ENCODE assay signal across 10 cellular contexts in genomic region chr15:71295242-71296031, GRCh38.
DNase-seq lines count a peak whose midpoint lies in the region; ATAC-seq, FAIRE-seq and TF ChIP-seq lines count a peak whose summit lies in the region.
"Had no signal": no experiment of that assay in that cellular context is flagged by ENCODE, and none has a peak within 500 bp of the region (broad histone marks: within the 10 kb centered on the region; RNA-seq: fewer than 3 reads in every experiment).

No MANE protein-coding gene starts in this region.

- no peaks in the 10 kb centered on the region for H3K36me3 Mint-ChIP-seq in CD14-positive monocyte
- no peaks in the 10 kb centered on the region for H3K36me3 Mint-ChIP-seq in Caco-2 (ENCODE audit: insufficient read depth, unreplicated experiment)
- H3K36me3 Mint-ChIP-seq: activated naive CD8-positive, alpha-beta T cell had no signal

- no peaks in the 10 kb centered on the region for H3K36me3 ChIP-seq in pancreas
- H3K36me3 ChIP-seq in Caco-2 (ENCODE audit: control insufficient read depth, insufficient read depth, low read length): no peaks in the 10 kb centered on the region

- H3K27ac ChIP-seq in pancreas: peak overlapping the region in 3 of 4 donors; percentile 40 to 79 (median 41)

- peaks cover 0 to 3% (median 0%) of the 10 kb centered on the region in 7 donors for H3K9me3 Mint-ChIP-seq in CD14-positive monocyte
- no peaks in the 10 kb centered on the region for H3K9me3 Mint-ChIP-seq in Caco-2 (ENCODE audit: unreplicated experiment)

- H3K9me3 ChIP-seq in pancreas (no peaks in the 10 kb centered on the region), Caco-2 (no peaks in the 10 kb centered on the region)

- H3K4me1 Mint-ChIP-seq in CD14-positive monocyte: peaks cover 15% of the 10 kb centered on the region
- H3K4me1 Mint-ChIP-seq in Caco-2 (ENCODE audit: low read depth, unreplicated experiment): no peaks in the 10 kb centered on the region

- intact Hi-C loops in CD14-positive monocyte (cut with micrococcal nuclease): no loop called here
- intact Hi-C loops in pancreas (cut with DNase I): no loop called here
- intact Hi-C loops in Caco-2 (cut with micrococcal nuclease; ENCODE audit: unreplicated experiment): no loop called here

- DNase-seq in CD14-positive monocyte (ENCODE audit: low spot score): no peak
- DNase-seq in NB4 (ENCODE audit: low read depth): peak; percentile 43
- peak; percentile 100 for DNase-seq in dermis microvascular lymphatic vessel endothelial cell (ENCODE audit: low read depth in 2 of 2)
- no peak for DNase-seq in pancreas
- no peak for DNase-seq in Caco-2
- DNase-seq in NCI-H2171 treated with DMSO at 0.1 percent for 48 hours (lab: John Stamatoyannopoulos, UW): no peak
- no peak for DNase-seq in activated CD4-positive, CD25-positive, alpha-beta regulatory T cell (lab: John Stamatoyannopoulos, UW)
- DNase-seq: posterior cingulate gyrus had no signal

- no peak for FAIRE-seq in pancreas (lab: Jason Lieb, UNC)

- POLR2A ChIA-PET in Caco-2 (lab: Charles Lee): interaction anchor here (0.6 kb wide), 1 partner anchor 138 kb away, joined by 3 read pairs; no protein-coding TSS in a partner anchor

- no peak for TF ChIP-seq CTCF in CD14-positive monocyte (IDR thresholded peaks at IDR 0.05)
- TF ChIP-seq CTCF in NB4 (IDR thresholded peaks at IDR 0.05; ENCODE audit: low read depth, low read length): no peak
- TF ChIP-seq CTCF in pancreas (IDR thresholded peaks at IDR 0.05): no peak
- no peak for TF ChIP-seq CTCF in Caco-2 (IDR thresholded peaks at IDR 0.05; ENCODE audit: insufficient read depth in 1 of 2, low read depth in 1 of 2, low read length in 1 of 2, severe bottlenecking in 1 of 2, unreplicated experiment in 1 of 2)

- WGBS in pancreas, 2 donors: 41 to 47% methylated on average over 4 of the region's 4 CpGs

- no peak for TF ChIP-seq POLR2A in NB4 (IDR thresholded peaks at IDR 0.05; ENCODE audit: extremely low read depth, insufficient read length)

- no peaks in the 10 kb centered on the region for H3K4me1 ChIP-seq in pancreas
- H3K4me1 ChIP-seq in Caco-2: peaks cover 7% of the 10 kb centered on the region; the same call in 1 of the 2 replicates

- H3K27me3 ChIP-seq in pancreas (no peaks in the 10 kb centered on the region), Caco-2 (replicated peaks; ENCODE audit: control insufficient read depth, insufficient read depth, low read length) (no peaks in the 10 kb centered on the region)

- ATAC-seq in pancreas (peak; percentile 58 to 87 (median 74)), GM18870 (IDR thresholded peaks at IDR 0.05; ENCODE audit: unreplicated experiment) (no peak)

- BruUV-seq in Caco-2 (replicated peaks; lab: Mats Ljungman, UMichigan): no TSS peak

- H3K4me3 Mint-ChIP-seq in CD14-positive monocyte: peak overlapping the region in 1 of 2 donors; percentile 41
- H3K4me3 Mint-ChIP-seq in Caco-2 (ENCODE audit: unreplicated experiment): no peak overlapping the region
- H3K4me3 Mint-ChIP-seq: activated naive CD8-positive, alpha-beta T cell had no signal

- H3K27ac Mint-ChIP-seq in CD14-positive monocyte (peak overlapping the region in 5 of 7 donors; percentile 3 to 83 (median 53)), Caco-2 (ENCODE audit: unreplicated experiment) (no peak overlapping the region)
- H3K27ac Mint-ChIP-seq: activated naive CD8-positive, alpha-beta T cell had no signal

- H3K4me3 ChIP-seq in NB4 (ENCODE audit: low read depth, low read length) (no peak overlapping the region), pancreas (no peak overlapping the region), Caco-2 (ENCODE audit: low read depth, low read length) (no peak overlapping the region)

- H3K27me3 Mint-ChIP-seq in CD14-positive monocyte (ENCODE audit: low read depth in 3 of 3) (peaks cover 13 to 25% (median 20%) of the 10 kb centered on the region in 3 donors), Caco-2 (ENCODE audit: insufficient read depth, unreplicated experiment) (no peaks in the 10 kb centered on the region)

- CTCF ChIA-PET in Caco-2 (lab: Charles Lee): no interaction called here

Comparison
In these comparisons a context has a peak if more than half of its experiments do, and no peak if none do; other contexts are left out.
1. DNase-seq: peak in NB4 (single experiment) and dermis microvascular lymphatic vessel endothelial cell (2 of 2); none in CD14-positive monocyte (single experiment), pancreas (0 of 6), Caco-2 (0 of 2), NCI-H2171 treated with DMSO at 0.1 percent for 48 hours (single experiment) and activated CD4-positive, CD25-positive, alpha-beta regulatory T cell (0 of 4).